In genomic region chr2:88049601-88050000, GRCh38 we compare ENCODE assay signal across 21 cellular contexts. TPM values are rescaled to one million over a fixed set of nuclear protein-coding genes. Genes with fewer than 3 reads are reported as not detected.
"Had no signal": no experiment of that assay in that cellular context is flagged by ENCODE, and none has a peak within 500 bp of the region (broad histone marks: within the 10 kb centered on the region; RNA-seq: fewer than 3 reads in every experiment).

No MANE protein-coding gene starts in this region.

- H3K4me3 Mint-ChIP-seq: naive thymus-derived CD8-positive, alpha-beta T cell; stimulated activated memory B cell treated with anti-CD40 and anti-IgM and Interleukin-4, amounts not matched to agents 10 μg/mL and 1 μg/mL and 100 μg/mL, for 72 hours had no signal

- ATAC-seq: activated naive CD4-positive, alpha-beta T cell treated with anti-CD3 and anti-CD28 coated beads, Interleukin-2, amount 50 U/mL, for 72 hours; naive thymus-derived CD8-positive, alpha-beta T cell; sciatic nerve; stimulated activated memory B cell treated with anti-CD40 and anti-IgM and Interleukin-4, amounts not matched to agents 10 μg/mL and 1 μg/mL and 100 μg/mL, for 72 hours had no signal

- DNase-seq: anterior cingulate cortex; dorsolateral prefrontal cortex; glutamatergic neuron; naive thymus-derived CD8-positive, alpha-beta T cell; nucleus accumbens; spleen; stimulated activated CD4-positive, alpha-beta T cell treated with anti-CD3 and anti-CD28 coated beads, Interleukin-1b, Interleukin-23, amount 100 ng/mL, for 48 hours; T1000 had no signal

- FAIRE-seq: bronchial epithelial cell, endometrium had no signal

- H3K27me3 Mint-ChIP-seq: naive thymus-derived CD8-positive, alpha-beta T cell; progenitor cell of endocrine pancreas; stimulated activated memory B cell treated with anti-CD40 and anti-IgM and Interleukin-4, amounts not matched to agents 10 μg/mL and 1 μg/mL and 100 μg/mL, for 72 hours had no signal

- H3K9me3 Mint-ChIP-seq: activated naive CD4-positive, alpha-beta T cell treated with anti-CD3 and anti-CD28 coated beads, Interleukin-2, amount 50 U/mL, for 72 hours; activated T-helper 2 cell treated with anti-CD3 and anti-CD28 coated beads, Interferon-gamma antibody, Interleukin-2, Interleukin-4, amounts not matched to agents 10 μg/mL and 5 μg/mL and 100 μg/mL, durations not matched to agents 14 hours and 24 hours and 36 hours; naive thymus-derived CD8-positive, alpha-beta T cell; stimulated activated memory B cell treated with anti-CD40 and anti-IgM and Interleukin-4, amounts not matched to agents 10 μg/mL and 1 μg/mL and 100 μg/mL, for 72 hours had no signal

- H3K27ac Mint-ChIP-seq: activated naive CD4-positive, alpha-beta T cell treated with anti-CD3 and anti-CD28 coated beads, Interleukin-2, amount 50 U/mL, for 72 hours; activated T-helper 2 cell treated with anti-CD3 and anti-CD28 coated beads, Interferon-gamma antibody, Interleukin-2, Interleukin-4, amounts not matched to agents 10 μg/mL and 5 μg/mL and 100 μg/mL, durations not matched to agents 14 hours and 24 hours and 36 hours; stimulated activated memory B cell treated with anti-CD40 and anti-IgM and Interleukin-4, amounts not matched to agents 10 μg/mL and 1 μg/mL and 100 μg/mL, for 72 hours had no signal

RNA-seq across cellular contexts. Expression of gene SMYD1, which starts 18.0 kb away (rescaled TPM):
- total RNA-seq: activated naive CD4-positive, alpha-beta T cell treated with anti-CD3 and anti-CD28 coated beads, Interleukin-2, amount 50 U/mL, for 72 hours; activated T-helper 2 cell treated with anti-CD3 and anti-CD28 coated beads, Interferon-gamma antibody, Interleukin-2, Interleukin-4, amounts not matched to agents 10 μg/mL and 5 μg/mL and 100 μg/mL, durations not matched to agents 14 hours and 24 hours and 36 hours; bronchial epithelial cell; chondrocyte; fibroblast of villous mesenchyme; naive thymus-derived CD8-positive, alpha-beta T cell; progenitor cell of endocrine pancreas; spleen; subcutaneous adipose tissue had no signal
- polyA plus RNA-seq: lung; naive thymus-derived CD8-positive, alpha-beta T cell had no signal

RNA-seq across cellular contexts. Expression of gene RNU2-63P, which starts 33.3 kb away (rescaled TPM):
- total RNA-seq: bronchial epithelial cell, esophagus muscularis mucosa, subcutaneous adipose tissue, tibial nerve had no signal
- polyA plus RNA-seq: lung, spleen had no signal
